Comparison of ENCODE assay signal across 12 cellular contexts in genomic region chr22:35437038-35437437, GRCh38. TPM values are rescaled to one million over a fixed set of nuclear protein-coding genes. Genes with fewer than 3 reads are reported as not detected.
DNase-seq lines count a peak whose midpoint lies in the region; TF ChIP-seq lines count a peak whose summit lies in the region.
"Had no signal": no experiment of that assay in that cellular context is flagged by ENCODE, and none has a peak within 500 bp of the region (broad histone marks: within the 10 kb centered on the region; RNA-seq: fewer than 3 reads in every experiment).

No MANE protein-coding gene starts in this region.

- no peak overlapping the region for H3K9ac ChIP-seq in colonic mucosa (ENCODE audit: low read depth in 2 of 2, low read length in 2 of 2)

- H3K4me3 ChIP-seq in colonic mucosa: no peak overlapping the region
- H3K4me3 ChIP-seq: hepatocyte, smooth muscle cell had no signal

- no peak overlapping the region for H3K27ac ChIP-seq in colonic mucosa
- H3K27ac ChIP-seq: hepatocyte had no signal

- TF ChIP-seq CTCF in colonic mucosa (IDR thresholded peaks at IDR 0.05): no peak

- no peaks in the 10 kb centered on the region for H3K4me1 ChIP-seq in colonic mucosa

- no peaks in the 10 kb centered on the region for H3K9me3 ChIP-seq in colonic mucosa

- DNase-seq in AG08396 (ENCODE audit: low spot score) (peak; percentile 37), DMS 273 treated with DMSO at 0.1 percent for 48 hours (lab: John Stamatoyannopoulos, UW) (peak; percentile 4), LHCN-M2 (ENCODE audit: low read depth) (peak; percentile 32), dermis blood vessel endothelial cell (peak; percentile 13), NCI-H1105 (lab: John Stamatoyannopoulos, UW) (no peak), colonic mucosa (no peak), HPDE6-E6E7 (ENCODE audit: extremely low spot score) (no peak)
- DNase-seq: KG1, naive B cell, NCI-H510A had no signal

- intact Hi-C loops in colonic mucosa (cut with DNase I): loop anchor here (10.0 kb wide), 1 partner anchor 688 kb away; no protein-coding TSS in a partner anchor

- H3K36me3 ChIP-seq in colonic mucosa: no peaks in the 10 kb centered on the region

- H3K27me3 ChIP-seq in colonic mucosa: no peaks in the 10 kb centered on the region
- H3K27me3 ChIP-seq: hepatocyte had no signal

RNA-seq across cellular contexts. Expression of gene MCM5, which starts 37.1 kb away (rescaled TPM):
- total RNA-seq in LHCN-M2 (2014; rRNA removed): 100 and 139 TPM in 2 replicates
- polyA plus RNA-seq in LHCN-M2 (2012): 87.5 TPM
- total RNA-seq in dermis blood vessel endothelial cell: 47.5 and 103 TPM in 2 replicates
- 100 to 1,000 TPM in 1 of 2 donors, 10 to 100 TPM in 1; 33.0 to 120 TPM for total RNA-seq in colonic mucosa

RNA-seq across cellular contexts. Expression of gene HMOX1, which starts 56.1 kb away (rescaled TPM):
- total RNA-seq in LHCN-M2 (2014; rRNA removed) (103 and 152 TPM in 2 replicates), dermis blood vessel endothelial cell (86.4 and 114 TPM in 2 replicates), colonic mucosa (10 to 100 TPM; 31.0 to 50.3 TPM)
- polyA plus RNA-seq in LHCN-M2 (2012): 85.0 TPM

Comparison
In these comparisons a context has a peak if more than half of its experiments do, and no peak if none do; other contexts are left out.
1. DNase-seq: peak in AG08396 (single experiment), DMS 273 treated with DMSO at 0.1 percent for 48 hours (single experiment), LHCN-M2 (single experiment) and dermis blood vessel endothelial cell (single experiment); none in NCI-H1105 (single experiment), colonic mucosa (single experiment) and HPDE6-E6E7 (single experiment).